In genomic region chr5:76492819-76493189, GRCh38 we compare ENCODE assay signal across 22 cellular contexts.
A peak's percentile ranks its signal among the peaks of the same experiment; 100 is the strongest.
DNase-seq lines count a peak whose midpoint lies in the region; ATAC-seq and TF ChIP-seq lines count a peak whose summit lies in the region.
"Had no signal": no experiment of that assay in that cellular context is flagged by ENCODE, and none has a peak within 500 bp of the region (broad histone marks: within the 10 kb centered on the region; RNA-seq: fewer than 3 reads in every experiment).

No MANE protein-coding gene starts in this region.

- H3K23ac ChIP-seq in trophoblast cell (ENCODE audit: low read length) = no peak overlapping the region

- no peaks in the 10 kb centered on the region for H3K9me3 ChIP-seq in liver (ENCODE audit: control insufficient read depth in 4 of 4, low read length in 3 of 4)
- H3K9me3 ChIP-seq in trophoblast cell (ENCODE audit: insufficient read depth, low read depth, low read length) = no peaks in the 10 kb centered on the region

- H3K79me2 ChIP-seq in GM23338 (replicated peaks; ENCODE audit: insufficient read depth) (peaks cover 16% of the 10 kb centered on the region; the same call in 1 of the 2 replicates), trophoblast cell (ENCODE audit: control insufficient read depth, insufficient read depth, low read length, poor library complexity) (no peaks in the 10 kb centered on the region)

- H2BK120ac ChIP-seq in trophoblast cell (ENCODE audit: insufficient read depth, low read length, poor library complexity) = no peak overlapping the region

- H3K4me1 ChIP-seq in GM23338 (ENCODE audit: insufficient read depth) (peaks cover 80% of the 10 kb centered on the region), liver (ENCODE audit: control insufficient read depth in 4 of 4, insufficient read depth in 4 of 4, low read length in 3 of 4) (peaks cover 6 to 55% (median 43%) of the 10 kb centered on the region in 4 donors), trophoblast cell (ENCODE audit: control insufficient read depth in 1 of 2, insufficient read depth in 2 of 2, low read length in 2 of 2) (peaks cover 9 to 10% of the 10 kb centered on the region in 2 experiments)

- no peak overlapping the region for H2AFZ ChIP-seq in GM23338
- no peak overlapping the region for H2AFZ ChIP-seq in trophoblast cell (ENCODE audit: insufficient read depth, low read length, poor library complexity)

- no peaks in the 10 kb centered on the region for H4K20me1 ChIP-seq in GM23338 (replicated peaks; ENCODE audit: insufficient read depth)

- no peak overlapping the region for H3K14ac ChIP-seq in trophoblast cell (ENCODE audit: low read length)

- H3F3A ChIP-seq in GM23338 (replicated peaks; ENCODE audit: low read depth) = peaks cover 7% of the 10 kb centered on the region

- no peak overlapping the region for H2BK12ac ChIP-seq in trophoblast cell (ENCODE audit: low read length)

- H3K36me3 Mint-ChIP-seq in GM23338 (ENCODE audit: low read depth) = no peaks in the 10 kb centered on the region
- peaks cover 16% of the 10 kb centered on the region for H3K36me3 Mint-ChIP-seq in dendritic cell treated with granulocyte-macrophage colony-stimulating factor and Interleukin-4, amounts not matched to agents 40 ng/mL and 50 ng/mL, for 4 days (ENCODE audit: low read depth)

- no peaks in the 10 kb centered on the region for H3K79me1 ChIP-seq in trophoblast cell (ENCODE audit: low read length)

- peaks cover 79% of the 10 kb centered on the region for H3K4me1 Mint-ChIP-seq in GM23338
- H3K4me1 Mint-ChIP-seq in dendritic cell treated with granulocyte-macrophage colony-stimulating factor and Interleukin-4, amounts not matched to agents 40 ng/mL and 50 ng/mL, for 4 days (ENCODE audit: low read depth) = peaks cover 40% of the 10 kb centered on the region

- H4K8ac ChIP-seq in trophoblast cell (ENCODE audit: low read depth, low read length) = no peak overlapping the region

- H3K27me3 Mint-ChIP-seq in GM23338 (ENCODE audit: insufficient read depth, low read depth, poor library complexity) = peaks cover 1% of the 10 kb centered on the region
- no peaks in the 10 kb centered on the region for H3K27me3 Mint-ChIP-seq in dendritic cell treated with granulocyte-macrophage colony-stimulating factor and Interleukin-4, amounts not matched to agents 40 ng/mL and 50 ng/mL, for 4 days
- H3K27me3 Mint-ChIP-seq: CD4-positive, alpha-beta T cell had no signal

- H3K27ac ChIP-seq in GM23338 (ENCODE audit: low read depth) (no peak overlapping the region), liver (ENCODE audit: low read depth in 1 of 2, low read length in 2 of 2) (peak overlapping the region; percentile 16 to 61), trophoblast cell (ENCODE audit: low read depth, low read length) (no peak overlapping the region)
- H3K27ac ChIP-seq: HL-60, RWPE1, SK-N-MC had no signal

- H3K9me2 ChIP-seq in GM23338 (ENCODE audit: insufficient read depth) = no peaks in the 10 kb centered on the region

- no peak overlapping the region for H2BK5ac ChIP-seq in trophoblast cell (ENCODE audit: low read depth, low read length, poor library complexity)

- no peak for TF ChIP-seq RAD21 in liver (IDR thresholded peaks at IDR 0.05)

- DNase-seq in GM23338 (ENCODE audit: low spot score) (no peak), trophoblast cell (peak; percentile 16 to 58), globus pallidus (ENCODE audit: low spot score) (no peak)
- no peak for DNase-seq in central memory CD4-positive, alpha-beta T cell
- DNase-seq: CD4-positive, alpha-beta T cell; GOT3; KBM-7; MM.1S; NCI-H1048; NCI-H1417 treated with DMSO at 0.1 percent for 48 hours; NCI-H187 treated with DMSO at 0.1 percent for 48 hours; NCI-H2107; NCI-H446 treated with DMSO at 0.1 percent for 48 hours; SHP77 treated with DMSO at 0.1 percent for 48 hours had no signal

- intact Hi-C loops in dendritic cell treated with granulocyte-macrophage colony-stimulating factor and Interleukin-4, amounts not matched to agents 40 ng/mL and 50 ng/mL, for 4 days (cut with micrococcal nuclease) = no loop called here

- H3K4me2 ChIP-seq in GM23338 (peak overlapping the region; percentile 15; the same call in 1 of the 2 replicates), trophoblast cell (ENCODE audit: low read length) (no peak overlapping the region)

- H3K4me3 Mint-ChIP-seq in GM23338 = no peak overlapping the region
- H3K4me3 Mint-ChIP-seq in dendritic cell treated with granulocyte-macrophage colony-stimulating factor and Interleukin-4, amounts not matched to agents 40 ng/mL and 50 ng/mL, for 4 days = no peak overlapping the region
- H3K4me3 Mint-ChIP-seq: CD4-positive, alpha-beta T cell had no signal

- H2AK5ac ChIP-seq in trophoblast cell (ENCODE audit: low read length) = no peak overlapping the region

- no peak overlapping the region; the same call in 1 of the 2 replicates for H3K27ac Mint-ChIP-seq in GM23338
- peak overlapping the region; percentile 5 for H3K27ac Mint-ChIP-seq in dendritic cell treated with granulocyte-macrophage colony-stimulating factor and Interleukin-4, amounts not matched to agents 40 ng/mL and 50 ng/mL, for 4 days
- H3K27ac Mint-ChIP-seq: CD4-positive, alpha-beta T cell had no signal

- H3K27me3 ChIP-seq in GM23338 (ENCODE audit: insufficient read depth) (no peaks in the 10 kb centered on the region), liver (ENCODE audit: control insufficient read depth in 4 of 4, insufficient read depth in 4 of 4, low read length in 3 of 4) (no peaks in the 10 kb centered on the region), trophoblast cell (ENCODE audit: insufficient read depth, low read length) (no peaks in the 10 kb centered on the region)

- no peak overlapping the region for H4K12ac ChIP-seq in trophoblast cell (ENCODE audit: low read depth, low read length)

- ATAC-seq in GM23338 = no peak
- no peak for ATAC-seq in HG03565 (IDR thresholded peaks at IDR 0.05; ENCODE audit: unreplicated experiment)
- no peak for ATAC-seq in GM19351 (IDR thresholded peaks at IDR 0.05; ENCODE audit: unreplicated experiment)
- ATAC-seq: HCT116 had no signal

- H3K36me3 ChIP-seq in GM23338 (ENCODE audit: insufficient read depth) (no peaks in the 10 kb centered on the region), liver (ENCODE audit: control insufficient read depth in 4 of 4, insufficient read depth in 3 of 4, low read depth in 1 of 4, low read length in 3 of 4) (no peaks in the 10 kb centered on the region), trophoblast cell (ENCODE audit: control insufficient read depth in 1 of 2, insufficient read depth in 2 of 2, low read length in 2 of 2) (no peaks in the 10 kb centered on the region)

- TF ChIP-seq CTCF in GM23338 (conservative IDR thresholded peaks at IDR 0.05; ENCODE audit: low read depth in 2 of 2) (no peak), liver (IDR thresholded peaks at IDR 0.05; ENCODE audit: low read depth, low read length, missing input control) (no peak)

- H3K9me3 Mint-ChIP-seq in GM23338 = no peaks in the 10 kb centered on the region; the same call in 2 of the 3 replicates
- no peaks in the 10 kb centered on the region for H3K9me3 Mint-ChIP-seq in dendritic cell treated with granulocyte-macrophage colony-stimulating factor and Interleukin-4, amounts not matched to agents 40 ng/mL and 50 ng/mL, for 4 days
- H3K9me3 Mint-ChIP-seq: CD4-positive, alpha-beta T cell had no signal

- H3K4me3 ChIP-seq in GM23338 = no peak overlapping the region
- no peak overlapping the region for H3K4me3 ChIP-seq in liver (ENCODE audit: low read depth in 1 of 3, low read length in 3 of 3)
- H3K4me3 ChIP-seq in trophoblast cell (ENCODE audit: low read depth, low read length) = no peak overlapping the region
- H3K4me3 ChIP-seq: SK-N-MC had no signal

- H3K9ac ChIP-seq in liver (ENCODE audit: low read depth in 1 of 2, low read length in 2 of 2) (no peak overlapping the region), trophoblast cell (ENCODE audit: low read length) (no peak overlapping the region)

- WGBS in liver = 66% methylated on average over 6 of the region's 6 CpGs
- no CpG with 5 or more reads among the region's 6 CpGs for WGBS in trophoblast cell (ENCODE audit: extremely low coverage, insufficient coverage, insufficient read length)

- no peak overlapping the region for H4K91ac ChIP-seq in trophoblast cell (ENCODE audit: low read depth, low read length)

- H3K18ac ChIP-seq in trophoblast cell (ENCODE audit: low read length) = no peak overlapping the region

- H3K4ac ChIP-seq in trophoblast cell (ENCODE audit: low read depth, low read length) = no peak overlapping the region

TF ChIP-seq in GM23338, 12 proteins besides CTCF, POLR2A, EP300 and RAD21:
- no peak for TF ChIP-seq POLR2AphosphoS5 (IDR thresholded peaks at IDR 0.05; ENCODE audit: low read depth)
- TF ChIP-seq ZNF331 (CRISPR knock-in tag; IDR thresholded peaks at IDR 0.05; ENCODE audit: low read depth) = no peak
- no peak for TF ChIP-seq EZH2 (IDR thresholded peaks at IDR 0.05; ENCODE audit: low read depth, unreplicated experiment)
- TF ChIP-seq CREB1 (CRISPR knock-in tag; IDR thresholded peaks at IDR 0.05; ENCODE audit: low read depth) = no peak
- no peak for TF ChIP-seq STAT1 (IDR thresholded peaks at IDR 0.05; ENCODE audit: unreplicated experiment)
- no peak for TF ChIP-seq JUNB (IDR thresholded peaks at IDR 0.05; ENCODE audit: unreplicated experiment)
TF ChIP-seq in GM23338: peak in this region for 0.

TF ChIP-seq in liver, 16 proteins besides CTCF, POLR2A, EP300 and RAD21 (continues in another document):
- TF ChIP-seq NR2F2 (IDR thresholded peaks at IDR 0.05) (no peak), JUND (IDR thresholded peaks at IDR 0.05) (no peak), YY1 (IDR thresholded peaks at IDR 0.05) (no peak), SP1 (IDR thresholded peaks at IDR 0.05) (no peak), RXRA (IDR thresholded peaks at IDR 0.05) (no peak), FOXA1 (IDR thresholded peaks at IDR 0.05) (no peak), TAF1 (conservative IDR thresholded peaks at IDR 0.05) (no peak)
- TF ChIP-seq, protein P1, sequence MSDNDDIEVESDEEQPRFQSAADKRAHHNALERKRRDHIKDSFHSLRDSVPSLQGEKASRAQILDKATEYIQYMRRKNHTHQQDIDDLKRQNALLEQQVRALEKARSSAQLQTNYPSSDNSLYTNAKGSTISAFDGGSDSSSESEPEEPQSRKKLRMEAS (IDR thresholded peaks at IDR 0.05) = no peak
- TF ChIP-seq, protein P2, sequence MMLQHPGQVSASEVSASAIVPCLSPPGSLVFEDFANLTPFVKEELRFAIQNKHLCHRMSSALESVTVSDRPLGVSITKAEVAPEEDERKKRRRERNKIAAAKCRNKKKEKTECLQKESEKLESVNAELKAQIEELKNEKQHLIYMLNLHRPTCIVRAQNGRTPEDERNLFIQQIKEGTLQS (IDR thresholded peaks at IDR 0.05) = no peak

Comparison
In these comparisons a context has a peak if more than half of its experiments do, and no peak if none do; other contexts are left out.
1. DNase-seq: peak in trophoblast cell (2 of 2); none in GM23338 (single experiment), central memory CD4-positive, alpha-beta T cell (single experiment) and globus pallidus (single experiment).
2. H3K27ac ChIP-seq: peak in liver (2 of 2); none in GM23338 (single experiment) and trophoblast cell (single experiment).